Comparison of ENCODE assay signal across 8 cellular contexts in genomic region chr17:78019367-78019975, GRCh38.
A peak's percentile ranks its signal among the peaks of the same experiment; 100 is the strongest.
DNase-seq lines count a peak whose midpoint lies in the region; TF ChIP-seq lines count a peak whose summit lies in the region.

No MANE protein-coding gene starts in this region.

- H3K4me1 Mint-ChIP-seq in type B pancreatic cell (ENCODE audit: unreplicated experiment), result peaks cover 4% of the 10 kb centered on the region

- H3K9me3 Mint-ChIP-seq in type B pancreatic cell, result no peaks in the 10 kb centered on the region

- DNase-seq in DMS 273 (lab: John Stamatoyannopoulos, UW; ENCODE audit: unreplicated experiment) (peak; percentile 52), DMS 273 treated with DMSO at 0.1 percent for 48 hours (lab: John Stamatoyannopoulos, UW) (no peak), LHCN-M2 (ENCODE audit: low read depth) (peak; percentile 40), inferior parietal cortex (ENCODE audit: extremely low spot score) (peak; percentile 73), type B pancreatic cell (ENCODE audit: extremely low spot score, unreplicated experiment) (no peak), GDM1 (lab: John Stamatoyannopoulos, UW) (no peak), NCI-H1417 treated with DMSO at 0.1 percent for 48 hours (lab: John Stamatoyannopoulos, UW) (no peak)

- H3K27ac Mint-ChIP-seq in type B pancreatic cell, result no peak overlapping the region

- peak; percentile 84 for TF ChIP-seq CTCF in VCaP (conservative IDR thresholded peaks at IDR 0.05)
- TF ChIP-seq CTCF in type B pancreatic cell (conservative IDR thresholded peaks at IDR 0.05), result peak; percentile 80

- no peak overlapping the region for H3K27ac ChIP-seq in VCaP

- H3K27me3 Mint-ChIP-seq in type B pancreatic cell, result no peaks in the 10 kb centered on the region

- H3K4me3 Mint-ChIP-seq in type B pancreatic cell, result no peak overlapping the region

- H3K36me3 Mint-ChIP-seq in type B pancreatic cell, result no peaks in the 10 kb centered on the region

Comparison
In these comparisons a context has a peak if more than half of its experiments do, and no peak if none do; other contexts are left out.
1. DNase-seq: peak in DMS 273 (single experiment), LHCN-M2 (single experiment) and inferior parietal cortex (single experiment); none in DMS 273 treated with DMSO at 0.1 percent for 48 hours (single experiment), type B pancreatic cell (single experiment), GDM1 (single experiment) and NCI-H1417 treated with DMSO at 0.1 percent for 48 hours (single experiment).